Comparison of ENCODE assay signal across 8 cellular contexts in genomic region chr4:159016527-159017137, GRCh38.
A peak's percentile ranks its signal among the peaks of the same experiment; 100 is the strongest.
DNase-seq lines count a peak whose midpoint lies in the region; ATAC-seq and TF ChIP-seq lines count a peak whose summit lies in the region.

No MANE protein-coding gene starts in this region.

- no peak overlapping the region for H3K4me3 ChIP-seq in lower leg skin (ENCODE audit: low read depth, poor library complexity, severe bottlenecking)

- WGBS in lower leg skin, 2 donors = 70 to 78% methylated on average over 8 of the region's 8 CpGs

- DNase-seq in NCI-H128 (lab: John Stamatoyannopoulos, UW; ENCODE audit: unreplicated experiment) = peak; percentile 17
- peak; percentile 76 for DNase-seq in kidney glomerular epithelial cell (lab: John Stamatoyannopoulos, UW)
- DNase-seq in lower leg skin (ENCODE audit: low spot score in 2 of 2) = no peak
- no peak for DNase-seq in OCI-M2 (lab: John Stamatoyannopoulos, UW; ENCODE audit: unreplicated experiment)
- no peak for DNase-seq in activated naive CD4-positive, alpha-beta T cell treated with Interleukin-2 at 50 U/mL for 16 hours
- no peak for DNase-seq in activated CD8-positive, alpha-beta memory T cell treated with anti-CD3 and anti-CD28 coated beads for 24 hours

- TF ChIP-seq POLR2A in lower leg skin (IDR thresholded peaks at IDR 0.05) = no peak

- intact Hi-C loops in lower leg skin (cut with DNase I; ENCODE audit: low total_unique reads) = no loop called here

- peak; percentile 52 for TF ChIP-seq CTCF in GM12872 (IDR thresholded peaks at IDR 0.05; ENCODE audit: insufficient read depth, low read depth, low read length)
- no peak for TF ChIP-seq CTCF in lower leg skin (IDR thresholded peaks at IDR 0.05)

- peak; percentile 58 for ATAC-seq in GM21717 (IDR thresholded peaks at IDR 0.05; ENCODE audit: unreplicated experiment)

Comparison
In these comparisons a context has a peak if more than half of its experiments do, and no peak if none do; other contexts are left out.
1. DNase-seq: peak in NCI-H128 (single experiment) and kidney glomerular epithelial cell (single experiment); none in lower leg skin (0 of 2), OCI-M2 (single experiment), activated naive CD4-positive, alpha-beta T cell treated with Interleukin-2 at 50 U/mL for 16 hours (single experiment) and activated CD8-positive, alpha-beta memory T cell treated with anti-CD3 and anti-CD28 coated beads for 24 hours (single experiment).